Comparison of ENCODE assay signal across 17 cellular contexts in genomic region chr1:47761974-47762373, GRCh38.
DNase-seq lines count a peak whose midpoint lies in the region; ATAC-seq and TF ChIP-seq lines count a peak whose summit lies in the region.
"Had no signal": no experiment of that assay in that cellular context is flagged by ENCODE, and none has a peak within 500 bp of the region (broad histone marks: within the 10 kb centered on the region; RNA-seq: fewer than 3 reads in every experiment).

No MANE protein-coding gene starts in this region.

- no peaks in the 10 kb centered on the region for H3K36me3 ChIP-seq in sigmoid colon
- no peaks in the 10 kb centered on the region for H3K36me3 ChIP-seq in PC-3 (ENCODE audit: low read depth, low read length)
- H3K36me3 ChIP-seq: SJSA1 had no signal

- H4K20me1 ChIP-seq in PC-3 (ENCODE audit: low read length) = no peaks in the 10 kb centered on the region

- 66 to 80% methylated on average over 5 of the region's 5 CpGs for WGBS in sigmoid colon, 2 donors

- H3K9me3 ChIP-seq in sigmoid colon (no peaks in the 10 kb centered on the region), PC-3 (ENCODE audit: low read length) (no peaks in the 10 kb centered on the region)
- H3K9me3 ChIP-seq: SJSA1 had no signal

- H3K36me3 Mint-ChIP-seq in chondrocyte (ENCODE audit: low read depth) = no peaks in the 10 kb centered on the region

- in situ Hi-C loops in KBM-7 (cut with MboI; ENCODE audit: low pct_unique_long_range_greater_than_20kb, low sequenced_read_pairs) = no loop called here

- no TSS peak for BruUV-seq in PC-3 (replicated peaks; lab: Mats Ljungman, UMichigan)

- no peak overlapping the region for H3K27ac ChIP-seq in sigmoid colon
- H3K27ac ChIP-seq in PC-3 (ENCODE audit: low read length) = no peak overlapping the region
- H3K27ac ChIP-seq: SJSA1 had no signal

- H3K27me3 Mint-ChIP-seq in chondrocyte (ENCODE audit: low read depth) = peaks cover 9% of the 10 kb centered on the region

- no peaks in the 10 kb centered on the region for H3K9me2 ChIP-seq in PC-3 (replicated peaks; ENCODE audit: low read length)

- H3K79me2 ChIP-seq in PC-3 (ENCODE audit: low read length) = no peaks in the 10 kb centered on the region

- H3K9me3 Mint-ChIP-seq in chondrocyte (ENCODE audit: low read depth) = no peaks in the 10 kb centered on the region
- H3K9me3 Mint-ChIP-seq: T-helper 1 cell treated with Interleukin-12 subunit alpha and Interleukin-12 subunit beta and Interleukin-4 antibody, amounts not matched to agents 30 μg/mL and 1 μg/mL, for 36 hours had no signal

- CTCF ChIA-PET in PC-3 (lab: Charles Lee) = no interaction called here

- no peak for TF ChIP-seq EP300 in sigmoid colon (IDR thresholded peaks at IDR 0.05)

- DNase-seq in chondrocyte (ENCODE audit: low spot score) (peak; percentile 52), sigmoid colon (peak; percentile 42), NCI-H526 (lab: John Stamatoyannopoulos, UW) (no peak), KBM-7 (no peak), PC-3 (no peak), left lobe of liver (ENCODE audit: low spot score) (no peak)
- DNase-seq: ACHN, DMS 273 treated with DMSO at 0.1 percent for 48 hours, DND-41, NCI-H1105 treated with DMSO at 0.1 percent for 48 hours, NCI-H1694, NCI-H2081 treated with DMSO at 0.1 percent for 48 hours, NCI-H510A had no signal

- no peak overlapping the region for H3K4me3 Mint-ChIP-seq in chondrocyte (ENCODE audit: unreplicated experiment)
- H3K4me3 Mint-ChIP-seq: T-helper 1 cell treated with Interleukin-12 subunit alpha and Interleukin-12 subunit beta and Interleukin-4 antibody, amounts not matched to agents 30 μg/mL and 1 μg/mL, for 36 hours had no signal

- H3K9ac ChIP-seq in PC-3 (ENCODE audit: low read length) = no peak overlapping the region

- ATAC-seq in GM18907 (IDR thresholded peaks at IDR 0.05; ENCODE audit: unreplicated experiment) (peak; percentile 63), HG02852 (IDR thresholded peaks at IDR 0.05; ENCODE audit: unreplicated experiment) (peak; percentile 71), PC-3 (no peak), left lobe of liver (no peak)

- intact Hi-C loops in sigmoid colon (cut with DNase I) (no loop called here), PC-3 (cut with micrococcal nuclease) (no loop called here)

- no peak overlapping the region for H2AFZ ChIP-seq in PC-3 (ENCODE audit: low read length)

- no peaks in the 10 kb centered on the region for H3F3A ChIP-seq in PC-3 (ENCODE audit: low read length, unreplicated experiment)

- POLR2A ChIA-PET in PC-3 (lab: Charles Lee; ENCODE audit: unreplicated experiment) = no interaction called here

- TF ChIP-seq CTCF in chondrocyte (IDR thresholded peaks at IDR 0.05) (no peak), sigmoid colon (IDR thresholded peaks at IDR 0.05) (no peak), PC-3 (conservative IDR thresholded peaks at IDR 0.05; ENCODE audit: low read depth, low read length) (no peak)

- no peak for TF ChIP-seq POLR2A in sigmoid colon (IDR thresholded peaks at IDR 0.05)

- H3K4me3 ChIP-seq in sigmoid colon (no peak overlapping the region), PC-3 (ENCODE audit: low read length) (no peak overlapping the region)
- H3K4me3 ChIP-seq: SJSA1 had no signal

- H3K27me3 ChIP-seq in sigmoid colon (no peaks in the 10 kb centered on the region), PC-3 (ENCODE audit: low read length) (no peaks in the 10 kb centered on the region)
- H3K27me3 ChIP-seq: SJSA1 had no signal

- no peak overlapping the region for H3K27ac Mint-ChIP-seq in chondrocyte (ENCODE audit: unreplicated experiment)
- H3K27ac Mint-ChIP-seq: T-helper 1 cell treated with Interleukin-12 subunit alpha and Interleukin-12 subunit beta and Interleukin-4 antibody, amounts not matched to agents 30 μg/mL and 1 μg/mL, for 36 hours had no signal

- peaks cover 17% of the 10 kb centered on the region for H3K4me1 Mint-ChIP-seq in chondrocyte (ENCODE audit: low read depth)

- peaks cover 0 to 16% (median 13%) of the 10 kb centered on the region in 4 donors for H3K4me1 ChIP-seq in sigmoid colon
- H3K4me1 ChIP-seq in PC-3 (ENCODE audit: insufficient read depth, low read length) = no peaks in the 10 kb centered on the region

- no peak overlapping the region for H3K4me2 ChIP-seq in PC-3 (ENCODE audit: low read length)

Comparison
In these comparisons a context has a peak if more than half of its experiments do, and no peak if none do; other contexts are left out.
1. ATAC-seq: peak in GM18907 (single experiment) and HG02852 (single experiment); none in PC-3 (single experiment) and left lobe of liver (single experiment).
2. DNase-seq: peak in chondrocyte (single experiment) and sigmoid colon (single experiment); none in NCI-H526 (0 of 2), KBM-7 (single experiment), PC-3 (single experiment) and left lobe of liver (single experiment).